Comparison of ENCODE assay signal across 12 cellular contexts in the genomic region with DNA sequence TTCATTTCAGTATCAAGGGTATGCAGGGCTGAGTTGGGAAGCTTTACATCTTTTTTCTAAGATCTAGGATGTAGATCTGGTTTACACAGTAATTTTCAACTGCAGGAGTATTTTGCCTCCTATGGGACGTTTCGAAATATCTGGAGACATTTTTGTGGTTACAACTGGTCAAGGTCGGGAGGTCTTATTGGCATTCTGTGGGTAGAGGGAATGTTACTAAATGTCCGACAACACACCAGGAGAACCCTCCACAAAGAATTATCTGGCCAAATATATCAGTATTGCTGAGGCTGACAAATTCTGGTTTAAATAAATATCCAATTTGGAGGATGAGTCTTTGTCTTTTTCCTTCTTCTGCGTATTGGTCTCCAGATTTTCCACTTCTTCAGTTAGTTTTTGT. TPM values are rescaled to one million over a fixed set of nuclear protein-coding genes. Genes with fewer than 3 reads are reported as not detected.
"Had no signal": no experiment of that assay in that cellular context is flagged by ENCODE, and none has a peak within 500 bp of the region (broad histone marks: within the 10 kb centered on the region; RNA-seq: fewer than 3 reads in every experiment).

No MANE protein-coding gene starts in this region.

RNA-seq across cellular contexts. Expression of gene GOLGA8J, which starts 1.9 kb away (rescaled TPM):
- total RNA-seq: activated T-cell treated with anti-CD3 and anti-CD28 coated beads, Interleukin-2, amount 50 U/mL, for 72 hours; bronchial epithelial cell; gastrocnemius medialis; left colon; mesothelial cell of epicardium; pulmonary artery endothelial cell; T-cell; ureter had no signal
- polyA plus RNA-seq: esophagus, ovary had no signal

RNA-seq across cellular contexts. Expression of gene GOLGA8T, which starts 54.0 kb away (rescaled TPM):
- total RNA-seq: activated CD4-positive, alpha-beta T cell treated with anti-CD3 and anti-CD28 coated beads, Interleukin-2, amount 10 ng/mL, durations not matched to agents 7 days and 5 days; bronchial epithelial cell; gastrocnemius medialis; lower lobe of right lung; ureter had no signal
